ENCODE assay signal across 17 cellular contexts in genomic region chr6:48951917-48952316, GRCh38.
A peak's percentile ranks its signal among the peaks of the same experiment; 100 is the strongest.
DNase-seq lines count a peak whose midpoint lies in the region; FAIRE-seq and TF ChIP-seq lines count a peak whose summit lies in the region.
"Had no signal": no experiment of that assay in that cellular context is flagged by ENCODE, and none has a peak within 500 bp of the region (broad histone marks: within the 10 kb centered on the region; RNA-seq: fewer than 3 reads in every experiment).

No MANE protein-coding gene starts in this region.

- no TSS peak for BruUV-seq in PC-9 (replicated peaks; lab: Mats Ljungman, UMichigan)

- CTCF ChIA-PET in PC-9 (lab: Charles Lee): no interaction called here

- no peaks in the 10 kb centered on the region for H3K36me3 ChIP-seq in PC-9 (ENCODE audit: low read depth)

- no peaks in the 10 kb centered on the region for H3K9me2 ChIP-seq in PC-9 (ENCODE audit: insufficient read depth)

- no peak overlapping the region for H3K27ac ChIP-seq in PC-9
- H3K27ac ChIP-seq: C4-2B had no signal

- TF ChIP-seq CTCF in PC-9 (conservative IDR thresholded peaks at IDR 0.05): no peak

- H3K4me2 ChIP-seq in PC-9: no peak overlapping the region

- 0 out of 2 replicates have a peak overlapping the region, but pooled peaks have one; percentile 17 for H2AFZ ChIP-seq in PC-9

- intact Hi-C loops in PC-9 (cut with micrococcal nuclease; ENCODE audit: unreplicated experiment): no loop called here

- H3K4me3 ChIP-seq in PC-9: no peak overlapping the region
- H3K4me3 ChIP-seq: K562 had no signal

- peak; percentile 66 for FAIRE-seq in H54 (lab: Jason Lieb, UNC)
- FAIRE-seq: A204.1, H1, K562 had no signal

- no peaks in the 10 kb centered on the region for H4K20me1 ChIP-seq in PC-9 (ENCODE audit: insufficient read depth)

- TF ChIP-seq POLR2A in H54 (IDR thresholded peaks at IDR 0.05; ENCODE audit: low read depth, low read length): no peak

- no peaks in the 10 kb centered on the region for H3F3A ChIP-seq in PC-9 (ENCODE audit: insufficient read depth, low read depth)

- H3K79me2 ChIP-seq in PC-9 (ENCODE audit: low read depth): no peaks in the 10 kb centered on the region

- H3K4me1 ChIP-seq in PC-9 (replicated peaks; ENCODE audit: insufficient read depth): no peaks in the 10 kb centered on the region

- POLR2A ChIA-PET in PC-9 (lab: Charles Lee; ENCODE audit: unreplicated experiment): no interaction called here

- no peaks in the 10 kb centered on the region for H3K27me3 ChIP-seq in PC-9 (ENCODE audit: insufficient read depth, low read depth)

- no peaks in the 10 kb centered on the region; the same call in 1 of the 2 replicates for H3K9me3 ChIP-seq in PC-9 (ENCODE audit: insufficient read depth, low read depth)

- no peak for DNase-seq in H54 (ENCODE audit: insufficient read length, low spot score)
- peak; percentile 8 for DNase-seq in NCI-H69 (lab: John Stamatoyannopoulos, UW)
- DNase-seq in PC-9: no peak
- no peak for DNase-seq in activated T-cell treated with anti-CD3 and anti-CD28 coated beads for 4 hours
- DNase-seq in DMS53 treated with DMSO at 0.1 percent for 48 hours (lab: John Stamatoyannopoulos, UW; ENCODE audit: unreplicated experiment): no peak
- no peak for DNase-seq in NCI-H226
- DNase-seq: ACHN; CD4-positive, alpha-beta T cell; DMS153; DMS79 treated with DMSO at 0.1 percent for 48 hours; GF-D8; HCEC 1CT; IMR-90 had no signal
